ENCODE assay signal across 21 cellular contexts in the genomic region with DNA sequence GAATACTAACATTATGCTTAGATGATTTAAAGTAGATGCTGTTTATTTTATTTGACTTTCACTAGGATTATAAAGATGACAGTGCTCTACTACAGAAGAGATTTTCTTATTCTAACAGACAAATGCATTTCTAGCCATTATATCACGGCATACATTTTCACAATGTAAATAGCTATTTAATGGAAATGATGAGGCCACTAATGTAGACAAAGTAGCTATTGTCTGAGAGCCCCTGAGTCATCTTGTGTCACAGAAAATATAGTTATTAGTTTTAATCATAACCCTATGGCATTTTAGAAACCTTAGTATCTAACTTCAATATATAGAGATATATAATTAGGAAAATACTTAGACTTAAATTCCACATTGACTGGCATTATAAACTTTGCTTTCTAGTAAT.
A peak's percentile ranks its signal among the peaks of the same experiment; 100 is the strongest.
DNase-seq lines count a peak whose midpoint lies in the region; ATAC-seq and TF ChIP-seq lines count a peak whose summit lies in the region.
"Had no signal": no experiment of that assay in that cellular context is flagged by ENCODE, and none has a peak within 500 bp of the region (broad histone marks: within the 10 kb centered on the region; RNA-seq: fewer than 3 reads in every experiment).

No MANE protein-coding gene starts in this region.

- no peak for ATAC-seq in HCT116
- ATAC-seq in gastroesophageal sphincter = no peak
- ATAC-seq: heart left ventricle; Right ventricle myocardium inferior; sciatic nerve; stimulated activated naive CD8-positive, alpha-beta T cell treated with anti-CD3 and anti-CD28 coated beads, Interleukin-15, amount 100 ng/mL, for 72 hours had no signal

- TF ChIP-seq POLR2A in HCT116 (IDR thresholded peaks at IDR 0.05; ENCODE audit: borderline replicate concordance, extremely low read depth, insufficient read depth, insufficient read length) = no peak
- TF ChIP-seq POLR2A in gastroesophageal sphincter (IDR thresholded peaks at IDR 0.05) = no peak

- intact Hi-C loops in activated CD4-positive, alpha-beta memory T cell treated with anti-CD3 and anti-CD28 coated beads for 36 hours (cut with micrococcal nuclease) = no loop called here
- intact Hi-C loops in HCT116 (cut with micrococcal nuclease) = no loop called here

- H3K9me3 Mint-ChIP-seq in activated CD4-positive, alpha-beta memory T cell treated with anti-CD3 and anti-CD28 coated beads, Interleukin-2, amount 10 ng/mL, durations not matched to agents 7 days and 5 days = peaks cover 2% of the 10 kb centered on the region
- H3K9me3 Mint-ChIP-seq in activated CD4-positive, alpha-beta memory T cell treated with anti-CD3 and anti-CD28 coated beads for 36 hours = no peaks in the 10 kb centered on the region
- H3K9me3 Mint-ChIP-seq: immature natural killer cell; stimulated activated naive CD8-positive, alpha-beta T cell treated with anti-CD3 and anti-CD28 coated beads, Interleukin-15, amount 100 ng/mL, for 72 hours; type B pancreatic cell had no signal

- peaks cover 74% of the 10 kb centered on the region for H3K4me1 Mint-ChIP-seq in activated CD4-positive, alpha-beta memory T cell treated with anti-CD3 and anti-CD28 coated beads, Interleukin-2, amount 10 ng/mL, durations not matched to agents 7 days and 5 days
- peaks cover 70% of the 10 kb centered on the region for H3K4me1 Mint-ChIP-seq in activated CD4-positive, alpha-beta memory T cell treated with anti-CD3 and anti-CD28 coated beads for 36 hours (ENCODE audit: low read depth)

- peak overlapping the region; percentile 93 for H3K27ac Mint-ChIP-seq in activated CD4-positive, alpha-beta memory T cell treated with anti-CD3 and anti-CD28 coated beads, Interleukin-2, amount 10 ng/mL, durations not matched to agents 7 days and 5 days
- H3K27ac Mint-ChIP-seq in activated CD4-positive, alpha-beta memory T cell treated with anti-CD3 and anti-CD28 coated beads for 36 hours = no peak overlapping the region
- H3K27ac Mint-ChIP-seq: type B pancreatic cell had no signal

- no peak for TF ChIP-seq EP300 in gastroesophageal sphincter (IDR thresholded peaks at IDR 0.05)

- H3K4me3 Mint-ChIP-seq in activated CD4-positive, alpha-beta memory T cell treated with anti-CD3 and anti-CD28 coated beads, Interleukin-2, amount 10 ng/mL, durations not matched to agents 7 days and 5 days = no peak overlapping the region
- H3K4me3 Mint-ChIP-seq in activated CD4-positive, alpha-beta memory T cell treated with anti-CD3 and anti-CD28 coated beads for 36 hours = no peak overlapping the region
- H3K4me3 Mint-ChIP-seq: immature natural killer cell; T-helper 1 cell treated with Interleukin-12 subunit alpha and Interleukin-12 subunit beta and Interleukin-4 antibody, amounts not matched to agents 30 μg/mL and 1 μg/mL, for 36 hours; type B pancreatic cell had no signal

- POLR2A ChIA-PET in activated CD4-positive, alpha-beta memory T cell treated with anti-CD3 and anti-CD28 coated beads, Interleukin-2, amount 10 ng/mL, durations not matched to agents 7 days and 5 days (lab: Charles Lee) = interaction anchor here (0.7 to 3.0 kb wide), 5 partner anchors 8 to 158 kb away, joined by 3 to 29 read pairs (median 4); partner anchors contain the start of gene AHR
- POLR2A ChIA-PET in activated CD4-positive, alpha-beta memory T cell treated with anti-CD3 and anti-CD28 coated beads for 36 hours (lab: Charles Lee) = interaction anchor here (1.0 kb wide), 1 partner anchor 10 kb away, joined by 3 read pairs; no protein-coding TSS in a partner anchor
- POLR2A ChIA-PET in HCT116 (lab: Charles Lee) = interaction anchor here (1.2 kb wide), 1 partner anchor 158 kb away, joined by 7 read pairs; the partner anchor contains the start of gene AHR

- no peaks in the 10 kb centered on the region for H3K36me3 ChIP-seq in HCT116 (ENCODE audit: control insufficient read depth in 1 of 2, insufficient read depth in 2 of 2, low read length in 2 of 2)
- no peaks in the 10 kb centered on the region for H3K36me3 ChIP-seq in gastroesophageal sphincter
- H3K36me3 ChIP-seq: cardiac muscle cell, heart left ventricle had no signal

- BruUV-seq in HCT116 (replicated peaks; lab: Mats Ljungman, UMichigan) = no TSS peak

- no peak overlapping the region for H2AFZ ChIP-seq in HCT116 (ENCODE audit: low read depth, low read length, poor library complexity, severe bottlenecking)

- 40 to 54% methylated on average over 1 of the region's 1 CpG for WGBS in gastroesophageal sphincter (ENCODE audit: low coverage in 1 of 2), 2 donors

- H3K79me2 ChIP-seq in HCT116 (ENCODE audit: insufficient read depth, low read length) = no peaks in the 10 kb centered on the region

- H3K9me2 ChIP-seq in HCT116 (ENCODE audit: insufficient read depth) = no peaks in the 10 kb centered on the region

- H3K36me3 Mint-ChIP-seq in activated CD4-positive, alpha-beta memory T cell treated with anti-CD3 and anti-CD28 coated beads, Interleukin-2, amount 10 ng/mL, durations not matched to agents 7 days and 5 days (ENCODE audit: low read depth) = peaks cover 2% of the 10 kb centered on the region
- no peaks in the 10 kb centered on the region for H3K36me3 Mint-ChIP-seq in activated CD4-positive, alpha-beta memory T cell treated with anti-CD3 and anti-CD28 coated beads for 36 hours
- H3K36me3 Mint-ChIP-seq: immature natural killer cell, type B pancreatic cell had no signal

- H3K4me3 ChIP-seq in HCT116 (replicated peaks in 1 of 2; ENCODE audit: low read depth in 1 of 2, low read length in 2 of 2) (no peak overlapping the region), epithelial cell of esophagus (ENCODE audit: low read length) (no peak overlapping the region), gastroesophageal sphincter (no peak overlapping the region)
- H3K4me3 ChIP-seq: cardiac muscle cell, dorsolateral prefrontal cortex, heart left ventricle had no signal

- TF ChIP-seq CTCF in HCT116 (IDR thresholded peaks at IDR 0.05 in 2 of 3, conservative IDR thresholded peaks at IDR 0.05 in 1 of 3; ENCODE audit: borderline replicate concordance in 1 of 3, insufficient read depth in 1 of 3, low read depth in 2 of 3, low read length in 2 of 3) (no peak), epithelial cell of esophagus (IDR thresholded peaks at IDR 0.05; ENCODE audit: insufficient read depth, low read depth, low read length, missing control alignments) (no peak), gastroesophageal sphincter (IDR thresholded peaks at IDR 0.05) (no peak)

- H3K4me2 ChIP-seq in HCT116 (ENCODE audit: low read length) = no peak overlapping the region

- H3K9me3 ChIP-seq in HCT116 (ENCODE audit: control insufficient read depth in 1 of 2, insufficient read depth in 1 of 2, low read depth in 1 of 2, low read length in 2 of 2) (no peaks in the 10 kb centered on the region), gastroesophageal sphincter (no peaks in the 10 kb centered on the region)
- H3K9me3 ChIP-seq: heart left ventricle had no signal

- no peak overlapping the region for H3K27ac ChIP-seq in HCT116 (ENCODE audit: low read depth, low read length)
- no peak overlapping the region for H3K27ac ChIP-seq in gastroesophageal sphincter
- H3K27ac ChIP-seq: C4-2B, cardiac muscle cell had no signal

- H3K4me1 ChIP-seq in HCT116 (ENCODE audit: control insufficient read depth in 1 of 2, insufficient read depth in 2 of 2, low read length in 2 of 2) (peaks cover 0 to 5% of the 10 kb centered on the region in 2 experiments; a peak in 1 of 4 replicates), gastroesophageal sphincter (no peaks in the 10 kb centered on the region)

- DNase-seq in activated CD4-positive, alpha-beta memory T cell treated with anti-CD3 and anti-CD28 coated beads, Interleukin-2, amount 10 ng/mL, durations not matched to agents 7 days and 5 days = no peak
- DNase-seq in activated CD4-positive, alpha-beta memory T cell treated with anti-CD3 and anti-CD28 coated beads for 36 hours = no peak
- DNase-seq in HCT116 (ENCODE audit: low read depth, low spot score) (no peak), SW480 (ENCODE audit: low spot score) (peak; percentile 58), epithelial cell of esophagus (ENCODE audit: low read depth) (peak; percentile 29), NCI-H226 (no peak), A172 (ENCODE audit: low spot score) (no peak)
- DNase-seq: activated CD8-positive, alpha-beta memory T cell treated with anti-CD3 and anti-CD28 coated beads, Interleukin-2, amount 50 U/mL, for 4 hours; DMS79; dorsolateral prefrontal cortex; heart left ventricle; immature natural killer cell; NCI-H1436 treated with DMSO at 0.1 percent for 48 hours; stimulated activated naive CD8-positive, alpha-beta T cell treated with anti-CD3 and anti-CD28 coated beads, Interleukin-15, amount 100 ng/mL, for 72 hours had no signal

- no peak for TF ChIP-seq RAD21 in HCT116 (IDR thresholded peaks at IDR 0.05; ENCODE audit: low read depth)

- RAD21 ChIA-PET in HCT116 (lab: Charles Lee; ENCODE audit: low non-redundant PET in 1 of 2, low total read pairs in 2 of 2, uncharacterized antibody in 2 of 2, unreplicated experiment in 2 of 2) = no interaction called here

- no peaks in the 10 kb centered on the region for H4K20me1 ChIP-seq in HCT116 (ENCODE audit: insufficient read depth)

- CTCF ChIA-PET in activated CD4-positive, alpha-beta memory T cell treated with anti-CD3 and anti-CD28 coated beads, Interleukin-2, amount 10 ng/mL, durations not matched to agents 7 days and 5 days (lab: Charles Lee) = interaction anchor here (0.6 to 1.9 kb wide), 3 partner anchors 131 to 161 kb away, joined by 3 to 5 read pairs (median 4); no protein-coding TSS in a partner anchor
- CTCF ChIA-PET in activated CD4-positive, alpha-beta memory T cell treated with anti-CD3 and anti-CD28 coated beads for 36 hours (lab: Charles Lee) = interaction anchor here (1.0 to 1.3 kb wide), 3 partner anchors 19 to 262 kb away, joined by 3 to 5 read pairs (median 3); no protein-coding TSS in a partner anchor
- CTCF ChIA-PET in HCT116 (lab: Charles Lee) = no interaction called here

- no peak overlapping the region for H3K9ac ChIP-seq in HCT116 (ENCODE audit: low read length)

- H3K27me3 ChIP-seq in HCT116 (ENCODE audit: insufficient read depth, low read length) = no peaks in the 10 kb centered on the region
- H3K27me3 ChIP-seq in gastroesophageal sphincter = no peaks in the 10 kb centered on the region
- H3K27me3 ChIP-seq: cardiac muscle cell, dorsolateral prefrontal cortex, heart left ventricle had no signal

- H3K27me3 Mint-ChIP-seq in activated CD4-positive, alpha-beta memory T cell treated with anti-CD3 and anti-CD28 coated beads, Interleukin-2, amount 10 ng/mL, durations not matched to agents 7 days and 5 days = no peaks in the 10 kb centered on the region
- no peaks in the 10 kb centered on the region for H3K27me3 Mint-ChIP-seq in activated CD4-positive, alpha-beta memory T cell treated with anti-CD3 and anti-CD28 coated beads for 36 hours
- H3K27me3 Mint-ChIP-seq: stimulated activated naive CD8-positive, alpha-beta T cell treated with anti-CD3 and anti-CD28 coated beads, Interleukin-15, amount 100 ng/mL, for 72 hours; type B pancreatic cell had no signal

TF ChIP-seq in HCT116, 20 proteins besides CTCF, POLR2A, EP300 and RAD21:
- no peak for TF ChIP-seq ZFX (IDR thresholded peaks at IDR 0.05)
- TF ChIP-seq SP1 (IDR thresholded peaks at IDR 0.05; ENCODE audit: low read depth) = no peak
- 0 out of 2 replicates have a peak, but pooled peaks have one; percentile 10 for TF ChIP-seq CEBPB (IDR thresholded peaks at IDR 0.05; ENCODE audit: low read depth)

Comparison
In these comparisons a context has a peak if more than half of its experiments do, and no peak if none do; other contexts are left out.
1. DNase-seq: peak in SW480 (single experiment) and epithelial cell of esophagus (single experiment); none in activated CD4-positive, alpha-beta memory T cell treated with anti-CD3 and anti-CD28 coated beads, Interleukin-2, amount 10 ng/mL, durations not matched to agents 7 days and 5 days (single experiment), activated CD4-positive, alpha-beta memory T cell treated with anti-CD3 and anti-CD28 coated beads for 36 hours (single experiment), HCT116 (single experiment), NCI-H226 (single experiment) and A172 (single experiment).